ENCODE assay signal across 8 cellular contexts in the genomic region with DNA sequence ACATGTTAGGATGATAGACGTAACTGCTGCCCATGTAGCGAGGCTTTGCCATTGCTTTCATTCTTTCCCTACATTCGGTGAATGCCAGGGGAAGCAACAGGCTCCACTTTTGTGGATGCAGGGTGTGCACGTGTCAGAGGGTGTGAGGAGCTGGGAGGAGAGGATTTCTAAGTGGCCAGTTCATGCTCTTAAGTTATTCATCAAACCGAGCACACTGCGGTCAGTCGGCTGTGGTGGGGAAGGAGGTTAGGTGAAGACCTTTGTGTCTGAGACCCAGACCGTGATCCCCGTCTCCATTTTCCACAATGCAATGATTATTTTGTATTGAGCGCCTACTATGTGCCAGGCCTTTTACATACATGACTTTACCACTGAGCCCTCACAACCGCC.
A peak's percentile ranks its signal among the peaks of the same experiment; 100 is the strongest.
DNase-seq lines count a peak whose midpoint lies in the region; ATAC-seq and TF ChIP-seq lines count a peak whose summit lies in the region.

No MANE protein-coding gene starts in this region.

- intact Hi-C loops in Right ventricle myocardium superior (cut with DNase I), result loop anchor here (10.0 kb wide), 1 partner anchor 758 kb away; no protein-coding TSS in a partner anchor

- ATAC-seq in Right ventricle myocardium superior (ENCODE audit: poor library complexity), result peak; percentile 21
- ATAC-seq in HG02973 (IDR thresholded peaks at IDR 0.05; ENCODE audit: unreplicated experiment), result no peak
- ATAC-seq in GM19397 (IDR thresholded peaks at IDR 0.05; ENCODE audit: unreplicated experiment), result no peak
- no peak for ATAC-seq in HG03457 (IDR thresholded peaks at IDR 0.05; ENCODE audit: unreplicated experiment)

- DNase-seq in SJCRH30, result peak in 1 of 2 experiments; percentile 30
- no peak for DNase-seq in Right ventricle myocardium superior
- DNase-seq in DMS114 treated with DMSO at 0.1 percent for 48 hours (lab: John Stamatoyannopoulos, UW; ENCODE audit: unreplicated experiment), result no peak

- H3K4me1 ChIP-seq in DOHH2 (ENCODE audit: control insufficient read depth, low read length) (peaks cover 32% of the 10 kb centered on the region), SJCRH30 (peaks cover 9% of the 10 kb centered on the region), rectal smooth muscle tissue (ENCODE audit: control insufficient read depth, insufficient read depth, low read length) (no peaks in the 10 kb centered on the region)

- H3K4me3 ChIP-seq in DOHH2 (ENCODE audit: low read length) (peak overlapping the region; percentile 78), SJCRH30 (peak overlapping the region; percentile 97), rectal smooth muscle tissue (ENCODE audit: low read length) (peak overlapping the region; percentile 58)

- H4K20me1 ChIP-seq in DOHH2 (ENCODE audit: control insufficient read depth, insufficient read depth, low read depth, low read length), result peaks cover 18% of the 10 kb centered on the region

- no peak overlapping the region for H3K27ac ChIP-seq in DOHH2 (ENCODE audit: low read depth, low read length)
- peak overlapping the region; percentile 93 for H3K27ac ChIP-seq in SJCRH30
- H3K27ac ChIP-seq in rectal smooth muscle tissue (ENCODE audit: low read depth, low read length), result no peak overlapping the region

- peak overlapping the region; percentile 87 for H3K4me2 ChIP-seq in DOHH2 (ENCODE audit: low read length)

- no peak for TF ChIP-seq CTCF in DOHH2 (IDR thresholded peaks at IDR 0.05; ENCODE audit: low read depth, low read length, poor library complexity, severe bottlenecking)

- H3K36me3 ChIP-seq in DOHH2 (ENCODE audit: control insufficient read depth, low read length) (peaks cover 12% of the 10 kb centered on the region; the same call in 1 of the 2 replicates), SJCRH30 (no peaks in the 10 kb centered on the region), rectal smooth muscle tissue (ENCODE audit: control insufficient read depth, insufficient read depth, low read length) (no peaks in the 10 kb centered on the region)

- H3K27me3 ChIP-seq in DOHH2 (ENCODE audit: control insufficient read depth, low read length), result peaks cover 9% of the 10 kb centered on the region
- no peaks in the 10 kb centered on the region for H3K27me3 ChIP-seq in SJCRH30
- no peaks in the 10 kb centered on the region for H3K27me3 ChIP-seq in rectal smooth muscle tissue (ENCODE audit: control insufficient read depth, insufficient read depth, low read length)

- H3K9ac ChIP-seq in rectal smooth muscle tissue (ENCODE audit: low read length), result no peak overlapping the region

- H3K9me3 ChIP-seq in DOHH2 (ENCODE audit: control insufficient read depth, insufficient read depth, low read length) (no peaks in the 10 kb centered on the region), SJCRH30 (replicated peaks) (no peaks in the 10 kb centered on the region)

- peaks cover 36% of the 10 kb centered on the region for H3K79me2 ChIP-seq in DOHH2 (ENCODE audit: control insufficient read depth, low read length)

- no peaks in the 10 kb centered on the region for H3K9me2 ChIP-seq in DOHH2 (replicated peaks; ENCODE audit: control insufficient read depth, low read length)

- H3F3A ChIP-seq in DOHH2 (ENCODE audit: control insufficient read depth, insufficient read depth), result peaks cover 26% of the 10 kb centered on the region
